ENCODE assay signal across 8 cellular contexts in the genomic region with DNA sequence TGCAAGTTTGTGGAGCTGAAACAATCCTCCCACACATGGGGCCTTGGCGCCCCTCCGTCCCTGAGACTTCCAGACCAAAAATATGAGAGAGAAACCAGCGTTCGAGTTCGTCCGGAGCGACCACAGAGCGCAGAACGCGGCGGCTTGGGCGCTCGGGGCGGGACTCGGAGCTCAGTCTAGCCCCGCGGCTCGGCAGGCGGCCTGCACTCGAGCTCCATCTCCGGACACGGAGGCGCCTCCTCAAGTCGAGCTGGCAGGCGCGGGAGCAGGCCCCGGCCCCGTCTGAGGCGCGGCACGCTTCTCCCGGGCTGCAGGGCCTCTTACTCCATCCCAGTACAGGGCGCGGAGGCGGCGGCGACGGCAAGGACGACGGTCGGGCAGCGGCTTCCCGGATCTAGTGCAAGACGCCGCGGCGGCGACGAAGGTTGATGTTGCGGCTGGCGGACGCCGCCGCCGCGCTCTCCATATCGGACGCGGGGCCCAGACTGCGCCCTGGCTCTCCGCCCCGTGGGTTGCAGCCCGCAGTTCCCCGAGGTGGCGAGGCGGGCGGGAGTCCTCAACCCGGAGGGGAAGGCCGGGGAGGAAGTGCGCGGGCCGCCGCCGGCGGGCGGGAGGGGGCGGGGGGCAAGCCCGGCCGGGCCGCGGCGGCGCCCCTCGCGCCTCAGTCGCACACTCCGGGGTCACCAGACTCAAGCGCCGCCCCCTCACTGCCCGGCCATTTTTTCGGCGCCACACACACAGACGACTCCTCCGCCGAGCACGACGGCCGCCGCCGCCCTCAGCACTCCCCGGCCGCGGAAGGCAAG. TPM values are rescaled to one million over a fixed set of nuclear protein-coding genes. Genes with fewer than 3 reads are reported as not detected.
DNase-seq lines count a peak whose midpoint lies in the region; ATAC-seq and TF ChIP-seq lines count a peak whose summit lies in the region.

No MANE protein-coding gene starts in this region.

- peaks cover 48% of the 10 kb centered on the region for H3K4me1 Mint-ChIP-seq in CD8-positive, alpha-beta T cell (ENCODE audit: low read depth)
- peaks cover 38% of the 10 kb centered on the region for H3K4me1 Mint-ChIP-seq in activated T-helper 2 cell treated with anti-CD3 and anti-CD28 coated beads, Interferon-gamma antibody, Interleukin-2, Interleukin-4, amounts not matched to agents 10 μg/mL and 5 μg/mL and 100 μg/mL, durations not matched to agents 14 hours and 24 hours and 36 hours (ENCODE audit: low read depth)
- peaks cover 46% of the 10 kb centered on the region for H3K4me1 Mint-ChIP-seq in nephron progenitor cell

- H3K27ac Mint-ChIP-seq in CD8-positive, alpha-beta T cell = peak overlapping the region; percentile 100
- H3K27ac Mint-ChIP-seq in activated T-helper 2 cell treated with anti-CD3 and anti-CD28 coated beads, Interferon-gamma antibody, Interleukin-2, Interleukin-4, amounts not matched to agents 10 μg/mL and 5 μg/mL and 100 μg/mL, durations not matched to agents 14 hours and 24 hours and 36 hours = peak overlapping the region; percentile 94
- H3K27ac Mint-ChIP-seq in nephron progenitor cell = peak overlapping the region; percentile 99

- H3K4me3 ChIP-seq in CD8-positive, alpha-beta T cell (ENCODE audit: low read depth, low read length) = peak overlapping the region; percentile 91
- H3K4me3 ChIP-seq in stomach smooth muscle (ENCODE audit: low read length in 2 of 2) = peak overlapping the region; percentile 96 to 99

- peaks cover 47% of the 10 kb centered on the region for H3K36me3 Mint-ChIP-seq in CD8-positive, alpha-beta T cell
- H3K36me3 Mint-ChIP-seq in activated T-helper 2 cell treated with anti-CD3 and anti-CD28 coated beads, Interferon-gamma antibody, Interleukin-2, Interleukin-4, amounts not matched to agents 10 μg/mL and 5 μg/mL and 100 μg/mL, durations not matched to agents 14 hours and 24 hours and 36 hours (ENCODE audit: low read depth) = peaks cover 51% of the 10 kb centered on the region
- H3K36me3 Mint-ChIP-seq in nephron progenitor cell (ENCODE audit: low read depth) = peaks cover 20% of the 10 kb centered on the region

- peak overlapping the region; percentile 99 for H3K4me3 Mint-ChIP-seq in CD8-positive, alpha-beta T cell
- peak overlapping the region; percentile 96 for H3K4me3 Mint-ChIP-seq in activated T-helper 2 cell treated with anti-CD3 and anti-CD28 coated beads, Interferon-gamma antibody, Interleukin-2, Interleukin-4, amounts not matched to agents 10 μg/mL and 5 μg/mL and 100 μg/mL, durations not matched to agents 14 hours and 24 hours and 36 hours (ENCODE audit: low read depth)
- peak overlapping the region; percentile 98 for H3K4me3 Mint-ChIP-seq in nephron progenitor cell

- CTCF ChIA-PET in CD8-positive, alpha-beta T cell (lab: Charles Lee) = interaction anchor here (0.8 to 2.2 kb wide), 5 partner anchors 16 to 667 kb away, joined by 3 to 15 read pairs (median 6); a partner anchor contains a TSS

- H3K9me3 Mint-ChIP-seq in CD8-positive, alpha-beta T cell = no peaks in the 10 kb centered on the region
- H3K9me3 Mint-ChIP-seq in activated T-helper 2 cell treated with anti-CD3 and anti-CD28 coated beads, Interferon-gamma antibody, Interleukin-2, Interleukin-4, amounts not matched to agents 10 μg/mL and 5 μg/mL and 100 μg/mL, durations not matched to agents 14 hours and 24 hours and 36 hours = no peaks in the 10 kb centered on the region
- H3K9me3 Mint-ChIP-seq in nephron progenitor cell = peaks cover 29% of the 10 kb centered on the region

- peak; percentile 44 for ATAC-seq in CD8-positive, alpha-beta T cell
- ATAC-seq in GM19043 (IDR thresholded peaks at IDR 0.05; ENCODE audit: low read depth, unreplicated experiment) = peak; percentile 29
- ATAC-seq in HG03378 (IDR thresholded peaks at IDR 0.05; ENCODE audit: unreplicated experiment) = peak; percentile 10

- H3K9ac ChIP-seq in stomach smooth muscle (ENCODE audit: low read length in 2 of 2) = peak overlapping the region; percentile 86 to 91

- TF ChIP-seq CTCF in CD8-positive, alpha-beta T cell (IDR thresholded peaks at IDR 0.05) = no peak
- no peak for TF ChIP-seq CTCF in nephron progenitor cell (IDR thresholded peaks at IDR 0.05)

- peak overlapping the region; percentile 71 for H3K27ac ChIP-seq in CD8-positive, alpha-beta T cell (ENCODE audit: low read depth, low read length)
- peak overlapping the region; percentile 95 for H3K27ac ChIP-seq in stomach smooth muscle (ENCODE audit: low read length)

- no peaks in the 10 kb centered on the region for H3K36me3 ChIP-seq in CD8-positive, alpha-beta T cell (ENCODE audit: insufficient read depth, low read length)
- H3K36me3 ChIP-seq in stomach smooth muscle (ENCODE audit: control insufficient read depth in 2 of 2, insufficient read depth in 2 of 2, low read length in 2 of 2) = no peaks in the 10 kb centered on the region

- peak in 6 of 7 experiments; percentile 62 to 80 (median 74) for DNase-seq in CD8-positive, alpha-beta T cell
- DNase-seq in NOMO-1 treated with DMSO at 0.1 percent for 48 hours (lab: John Stamatoyannopoulos, UW; ENCODE audit: unreplicated experiment) = peak; percentile 80
- DNase-seq in activated T-helper 2 cell treated with anti-CD3 and anti-CD28 coated beads, Interferon-gamma antibody, Interleukin-2, Interleukin-4, amounts not matched to agents 10 μg/mL and 5 μg/mL and 100 μg/mL, durations not matched to agents 14 hours and 24 hours and 36 hours (ENCODE audit: low spot score) = no peak
- peak; percentile 55 for DNase-seq in fibroblast of the conjunctiva (ENCODE audit: low read depth)
- DNase-seq in nephron progenitor cell = peak; percentile 82

- H3K4me1 ChIP-seq in CD8-positive, alpha-beta T cell (ENCODE audit: insufficient read depth, low read length) = peaks cover 26% of the 10 kb centered on the region
- H3K4me1 ChIP-seq in stomach smooth muscle (ENCODE audit: control insufficient read depth, insufficient read depth, low read length) = peaks cover 10% of the 10 kb centered on the region

- intact Hi-C loops in CD8-positive, alpha-beta T cell (cut with DNase I, micrococcal nuclease) = loop anchor here (1.0 to 10.0 kb wide), 11 partner anchors 17 to 1991 kb away; a partner anchor contains a TSS
- intact Hi-C loops in activated T-helper 2 cell treated with anti-CD3 and anti-CD28 coated beads, Interferon-gamma antibody, Interleukin-2, Interleukin-4, amounts not matched to agents 10 μg/mL and 5 μg/mL and 100 μg/mL, durations not matched to agents 14 hours and 24 hours and 36 hours (cut with micrococcal nuclease) = loop anchor here (1.0 to 10.0 kb wide), 10 partner anchors 55 to 1709 kb away; a partner anchor contains a TSS

- no peaks in the 10 kb centered on the region for H3K27me3 ChIP-seq in CD8-positive, alpha-beta T cell (ENCODE audit: insufficient read depth, low read length)
- no peaks in the 10 kb centered on the region for H3K27me3 ChIP-seq in stomach smooth muscle (ENCODE audit: control insufficient read depth in 1 of 2, insufficient read depth in 2 of 2, low read length in 2 of 2)

- H3K9me3 ChIP-seq in CD8-positive, alpha-beta T cell (ENCODE audit: low read length) = no peaks in the 10 kb centered on the region
- H3K9me3 ChIP-seq in stomach smooth muscle (ENCODE audit: control insufficient read depth in 2 of 2, low read length in 2 of 2) = no peaks in the 10 kb centered on the region

- no peaks in the 10 kb centered on the region for H3K27me3 Mint-ChIP-seq in CD8-positive, alpha-beta T cell (ENCODE audit: low read depth)
- no peaks in the 10 kb centered on the region for H3K27me3 Mint-ChIP-seq in activated T-helper 2 cell treated with anti-CD3 and anti-CD28 coated beads, Interferon-gamma antibody, Interleukin-2, Interleukin-4, amounts not matched to agents 10 μg/mL and 5 μg/mL and 100 μg/mL, durations not matched to agents 14 hours and 24 hours and 36 hours (ENCODE audit: low read depth)
- H3K27me3 Mint-ChIP-seq in nephron progenitor cell (ENCODE audit: low read depth, poor library complexity) = peaks cover 2% of the 10 kb centered on the region

- POLR2A ChIA-PET in CD8-positive, alpha-beta T cell (lab: Charles Lee) = interaction anchor here (0.6 to 5.0 kb wide), 11 partner anchors 11 to 667 kb away, joined by 3 to 60 read pairs (median 6); a partner anchor contains a TSS

RNA-seq across cellular contexts. Expression of a gene that starts 0.7 kb away (rescaled TPM):
- total RNA-seq in CD8-positive, alpha-beta T cell = 100 to 1,000 TPM; 195 to 203 TPM
- total RNA-seq in activated T-helper 2 cell treated with anti-CD3 and anti-CD28 coated beads, Interferon-gamma antibody, Interleukin-2, Interleukin-4, amounts not matched to agents 10 μg/mL and 5 μg/mL and 100 μg/mL, durations not matched to agents 14 hours and 24 hours and 36 hours = 37.0 and 37.1 TPM in 2 replicates

RNA-seq across cellular contexts. Expression of a gene that starts 54.7 kb away (rescaled TPM):
- total RNA-seq in CD8-positive, alpha-beta T cell = 10 to 100 TPM; 12.3 to 15.8 TPM
- 44.5 and 47.5 TPM in 2 replicates for total RNA-seq in activated T-helper 2 cell treated with anti-CD3 and anti-CD28 coated beads, Interferon-gamma antibody, Interleukin-2, Interleukin-4, amounts not matched to agents 10 μg/mL and 5 μg/mL and 100 μg/mL, durations not matched to agents 14 hours and 24 hours and 36 hours
